Comparison of ENCODE assay signal across 1 cellular context in genomic region chr6:80163754-80164187, GRCh38.
TF ChIP-seq lines count a peak whose summit lies in the region.

No MANE protein-coding gene starts in this region.

TF ChIP-seq in SK-N-SH, 30 proteins besides CTCF, POLR2A, EP300 and RAD21 (continued from another document):
- TF ChIP-seq SMC3 (IDR thresholded peaks at IDR 0.05; ENCODE audit: low read depth, low read length) (no peak), RFX5 (IDR thresholded peaks at IDR 0.05; ENCODE audit: low read length) (no peak), FOXJ3 (CRISPR knock-in tag; IDR thresholded peaks at IDR 0.05) (no peak), MAX (IDR thresholded peaks at IDR 0.05; ENCODE audit: low read depth) (no peak), NRF1 (IDR thresholded peaks at IDR 0.05; ENCODE audit: low read depth, low read length) (no peak)
- TF ChIP-seq, protein P1, sequence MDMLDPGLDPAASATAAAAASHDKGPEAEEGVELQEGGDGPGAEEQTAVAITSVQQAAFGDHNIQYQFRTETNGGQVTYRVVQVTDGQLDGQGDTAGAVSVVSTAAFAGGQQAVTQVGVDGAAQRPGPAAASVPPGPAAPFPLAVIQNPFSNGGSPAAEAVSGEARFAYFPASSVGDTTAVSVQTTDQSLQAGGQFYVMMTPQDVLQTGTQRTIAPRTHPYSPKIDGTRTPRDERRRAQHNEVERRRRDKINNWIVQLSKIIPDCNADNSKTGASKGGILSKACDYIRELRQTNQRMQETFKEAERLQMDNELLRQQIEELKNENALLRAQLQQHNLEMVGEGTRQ (IDR thresholded peaks at IDR 0.05; ENCODE audit: borderline replicate concordance, low read depth, low read length), result no peak
